11 cellular contexts compared by ENCODE assay signal in genomic region chr11:119624102-119624615, GRCh38.
DNase-seq lines count a peak whose midpoint lies in the region; ATAC-seq and TF ChIP-seq lines count a peak whose summit lies in the region.
"Had no signal": no experiment of that assay in that cellular context is flagged by ENCODE, and none has a peak within 500 bp of the region (broad histone marks: within the 10 kb centered on the region; RNA-seq: fewer than 3 reads in every experiment).

No MANE protein-coding gene starts in this region.

- peak; percentile 23 to 27 for DNase-seq in activated T-cell treated with anti-CD3 and anti-CD28 coated beads, Interleukin-2, amount 50 U/mL, for 48 hours
- DNase-seq in activated T-cell treated with anti-CD3 and anti-CD28 coated beads, Interleukin-2, amount 50 U/mL, for 1 hour, result no peak
- peak; percentile 24 for DNase-seq in NAMALWA (ENCODE audit: low spot score)
- no peak for DNase-seq in epithelial cell of proximal tubule (ENCODE audit: low read depth)
- DNase-seq in stimulated activated CD8-positive, alpha-beta memory T cell treated with anti-CD3 and anti-CD28 coated beads, Interleukin-4, amount 100 ng/mL, for 48 hours, result peak; percentile 36
- no peak for DNase-seq in CD1c-positive myeloid dendritic cell (ENCODE audit: extremely low spot score)
- DNase-seq: activated CD4-positive, alpha-beta T cell treated with anti-CD3 and anti-CD28 coated beads, Interleukin-2, amount 10 ng/mL, durations not matched to agents 7 days and 5 days; DMS153; NCI-H187 treated with DMSO at 0.1 percent for 48 hours had no signal

- ATAC-seq in HG03571 (IDR thresholded peaks at IDR 0.05; ENCODE audit: unreplicated experiment) (no peak), GM18502 (IDR thresholded peaks at IDR 0.05; ENCODE audit: poor library complexity, unreplicated experiment) (no peak)

- no peak overlapping the region for H3K4me3 ChIP-seq in epithelial cell of proximal tubule (ENCODE audit: low read depth, low read length)

- TF ChIP-seq CTCF in epithelial cell of proximal tubule (conservative IDR thresholded peaks at IDR 0.05; ENCODE audit: low read depth, low read length), result peak; percentile 52

Comparison
In these comparisons a context has a peak if more than half of its experiments do, and no peak if none do; other contexts are left out.
1. DNase-seq: peak in activated T-cell treated with anti-CD3 and anti-CD28 coated beads, Interleukin-2, amount 50 U/mL, for 48 hours (2 of 2), NAMALWA (single experiment) and stimulated activated CD8-positive, alpha-beta memory T cell treated with anti-CD3 and anti-CD28 coated beads, Interleukin-4, amount 100 ng/mL, for 48 hours (single experiment); none in activated T-cell treated with anti-CD3 and anti-CD28 coated beads, Interleukin-2, amount 50 U/mL, for 1 hour (single experiment), epithelial cell of proximal tubule (single experiment) and CD1c-positive myeloid dendritic cell (single experiment).